In genomic region chr13:40564342-40564997, GRCh38 we compare ENCODE assay signal across 9 cellular contexts.
DNase-seq lines count a peak whose midpoint lies in the region; ATAC-seq and TF ChIP-seq lines count a peak whose summit lies in the region.
"Had no signal": no experiment of that assay in that cellular context is flagged by ENCODE, and none has a peak within 500 bp of the region (broad histone marks: within the 10 kb centered on the region; RNA-seq: fewer than 3 reads in every experiment).

No MANE protein-coding gene starts in this region.

- H3K4me1 ChIP-seq in cardiac muscle cell (ENCODE audit: low read depth) (peaks cover 18% of the 10 kb centered on the region), adrenal gland (replicated peaks in 1 of 2) (peaks cover 37 to 49% of the 10 kb centered on the region in 2 donors), liver (ENCODE audit: control insufficient read depth in 4 of 4, insufficient read depth in 4 of 4, low read length in 3 of 4) (peaks cover 22 to 50% (median 43%) of the 10 kb centered on the region in 4 donors), transverse colon (peaks cover 21 to 72% (median 23%) of the 10 kb centered on the region in 4 donors)

- no peak for TF ChIP-seq EP300 in transverse colon (IDR thresholded peaks at IDR 0.05; ENCODE audit: low read depth)

- TF ChIP-seq CTCF in cardiac muscle cell (IDR thresholded peaks at IDR 0.05; ENCODE audit: low read depth, low read length) (peak; percentile 29), adrenal gland (IDR thresholded peaks at IDR 0.05) (peak in 5 of 6 experiments; percentile 23 to 50 (median 42)), liver (IDR thresholded peaks at IDR 0.05; ENCODE audit: low read depth, low read length, missing input control) (peak; percentile 36), transverse colon (IDR thresholded peaks at IDR 0.05) (no peak)

- in situ Hi-C loops in transverse colon (cut with MboI; ENCODE audit: low pct_ligation_motif_present in 1 of 4, low pct_unique_long_range_greater_than_20kb in 1 of 4, low sequenced_read_pairs in 3 of 4) = no loop called here

- H3K27ac ChIP-seq in cardiac muscle cell = peak overlapping the region; percentile 53
- peak overlapping the region; percentile 29 to 87 (median 75) for H3K27ac ChIP-seq in adrenal gland
- H3K27ac ChIP-seq in liver (ENCODE audit: low read depth in 1 of 2, low read length in 2 of 2) = peak overlapping the region; percentile 50 to 68
- H3K27ac ChIP-seq in transverse colon = peak overlapping the region in 1 of 4 donors; percentile 2

- intact Hi-C loops in cardiac septum (cut with DNase I) (no loop called here), adrenal gland (cut with DNase I) (no loop called here), transverse colon (cut with DNase I; ENCODE audit: low total_unique reads) (no loop called here)

- TF ChIP-seq POLR2A in adrenal gland (IDR thresholded peaks at IDR 0.05) (no peak), transverse colon (IDR thresholded peaks at IDR 0.05) (no peak)

- H3K4me3 ChIP-seq in cardiac muscle cell = no peak overlapping the region
- H3K4me3 ChIP-seq in adrenal gland = peak overlapping the region in 1 of 4 donors; percentile 25
- no peak overlapping the region for H3K4me3 ChIP-seq in liver (ENCODE audit: low read depth in 1 of 3, low read length in 3 of 3)
- H3K4me3 ChIP-seq in transverse colon = no peak overlapping the region

- ATAC-seq in GM19455 (IDR thresholded peaks at IDR 0.05; ENCODE audit: unreplicated experiment) = no peak

- H3K27me3 ChIP-seq in cardiac muscle cell (no peaks in the 10 kb centered on the region), adrenal gland (no peaks in the 10 kb centered on the region), liver (ENCODE audit: control insufficient read depth in 4 of 4, insufficient read depth in 4 of 4, low read length in 3 of 4) (no peaks in the 10 kb centered on the region), transverse colon (no peaks in the 10 kb centered on the region)

- TF ChIP-seq RAD21 in liver (IDR thresholded peaks at IDR 0.05) = peak; percentile 27 to 61

- DNase-seq in cardiac muscle cell (ENCODE audit: low read depth in 1 of 2, low spot score in 1 of 2) (peak in 1 of 2 donors; percentile 49), cardiac septum (ENCODE audit: low spot score) (no peak), adrenal gland (peak in 4 of 7 donors; percentile 24 to 58 (median 41)), SKM-1 treated with dmso at 0.1 percent for 144 hours (lab: John Stamatoyannopoulos, UW; ENCODE audit: unreplicated experiment) (no peak), transverse colon (no peak), NCI-H345 (lab: John Stamatoyannopoulos, UW) (no peak)
- DNase-seq: SHP77 had no signal

- H3K36me3 ChIP-seq in cardiac muscle cell = no peaks in the 10 kb centered on the region
- H3K36me3 ChIP-seq in adrenal gland (replicated peaks in 1 of 2) = no peaks in the 10 kb centered on the region
- peaks cover 0 to 9% (median 6%) of the 10 kb centered on the region in 4 donors for H3K36me3 ChIP-seq in liver (ENCODE audit: control insufficient read depth in 4 of 4, insufficient read depth in 3 of 4, low read depth in 1 of 4, low read length in 3 of 4)
- H3K36me3 ChIP-seq in transverse colon = no peaks in the 10 kb centered on the region

- 19 to 34% (median 27%) methylated on average over 12 to 15 of the region's 15 CpGs for WGBS in adrenal gland, 4 donors
- 36% methylated on average over 15 of the region's 15 CpGs for WGBS in liver
- 70 to 81% methylated on average over 13 to 15 of the region's 15 CpGs for WGBS in transverse colon (ENCODE audit: low coverage in 1 of 2), 2 donors

- no peak overlapping the region for H3K9ac ChIP-seq in liver (ENCODE audit: low read depth in 1 of 2, low read length in 2 of 2)

- H3K9me3 ChIP-seq in cardiac muscle cell (ENCODE audit: low read depth) = no peaks in the 10 kb centered on the region
- no peaks in the 10 kb centered on the region for H3K9me3 ChIP-seq in adrenal gland (replicated peaks in 1 of 3)
- no peaks in the 10 kb centered on the region for H3K9me3 ChIP-seq in liver (ENCODE audit: control insufficient read depth in 4 of 4, low read length in 3 of 4)
- H3K9me3 ChIP-seq in transverse colon = no peaks in the 10 kb centered on the region

TF ChIP-seq in liver, 16 proteins besides CTCF, POLR2A, EP300 and RAD21:
- TF ChIP-seq TAF1 (conservative IDR thresholded peaks at IDR 0.05) = no peak
- peak; percentile 55 to 81 for TF ChIP-seq RXRA (IDR thresholded peaks at IDR 0.05)
- TF ChIP-seq SP1 (IDR thresholded peaks at IDR 0.05) = peak; percentile 45
- TF ChIP-seq HNF4A (conservative IDR thresholded peaks at IDR 0.05) = peak; percentile 8 to 45

Comparison
In these comparisons a context has a peak if more than half of its experiments do, and no peak if none do; other contexts are left out.
1. DNase-seq: peak in adrenal gland (4 of 7); none in cardiac septum (single experiment), SKM-1 treated with dmso at 0.1 percent for 144 hours (single experiment), transverse colon (single experiment) and NCI-H345 (single experiment).
2. CTCF ChIP-seq: peak in cardiac muscle cell (single experiment), adrenal gland (5 of 6) and liver (single experiment); none in transverse colon (0 of 5).